21 cellular contexts compared by ENCODE assay signal in genomic region chr17:47720196-47720595, GRCh38. TPM values are rescaled to one million over a fixed set of nuclear protein-coding genes. Genes with fewer than 3 reads are reported as not detected.
DNase-seq lines count a peak whose midpoint lies in the region; ATAC-seq and TF ChIP-seq lines count a peak whose summit lies in the region.
"Had no signal": no experiment of that assay in that cellular context is flagged by ENCODE, and none has a peak within 500 bp of the region (broad histone marks: within the 10 kb centered on the region; RNA-seq: fewer than 3 reads in every experiment).

No MANE protein-coding gene starts in this region.

- TF ChIP-seq POLR2A in HCT116 (IDR thresholded peaks at IDR 0.05; ENCODE audit: borderline replicate concordance, extremely low read depth, insufficient read depth, insufficient read length): no peak

- H3K36me3 Mint-ChIP-seq in T-helper 1 cell treated with Interleukin-12 subunit alpha and Interleukin-12 subunit beta and Interleukin-4 antibody, amounts not matched to agents 30 μg/mL and 1 μg/mL, for 36 hours (ENCODE audit: low read depth): no peaks in the 10 kb centered on the region
- H3K36me3 Mint-ChIP-seq in activated T-helper 17 cell treated with anti-CD3 and anti-CD28 coated beads, Interleukin-2, amount 50 U/mL, for 72 hours (ENCODE audit: low read depth): no peaks in the 10 kb centered on the region
- H3K36me3 Mint-ChIP-seq in neural crest cell (ENCODE audit: low read depth): no peaks in the 10 kb centered on the region

- H2AFZ ChIP-seq in HCT116 (ENCODE audit: low read depth, low read length, poor library complexity, severe bottlenecking): no peak overlapping the region

- H3K9me2 ChIP-seq in HCT116 (ENCODE audit: insufficient read depth): no peaks in the 10 kb centered on the region

- no peak overlapping the region for H3K27ac ChIP-seq in HCT116 (ENCODE audit: low read depth, low read length)
- H3K27ac ChIP-seq: lower lobe of right lung, SJSA1 had no signal

- no peak for DNase-seq in T-helper 1 cell
- no peak for DNase-seq in HCT116 (ENCODE audit: low read depth, low spot score)
- DNase-seq in neural crest cell (ENCODE audit: low read depth, low spot score): no peak
- DNase-seq in GM20000 (ENCODE audit: low spot score): no peak
- no peak for DNase-seq in left cardiac atrium
- no peak for DNase-seq in ACHN
- DNase-seq: 8988T; DMS79 treated with DMSO at 0.1 percent for 48 hours; effector CD4-positive, alpha-beta T cell; lower lobe of right lung; NCI-H2171; NCI-H748 treated with DMSO at 0.1 percent for 48 hours; trophoblast cell had no signal

- no peak for ATAC-seq in HCT116
- ATAC-seq in activated T-helper 17 cell treated with anti-CD3 and anti-CD28 coated beads, Interleukin-2, amount 50 U/mL, for 72 hours (replicated peaks): peak; percentile 1
- no peak for ATAC-seq in left cardiac atrium

- H3K4me1 Mint-ChIP-seq in T-helper 1 cell treated with Interleukin-12 subunit alpha and Interleukin-12 subunit beta and Interleukin-4 antibody, amounts not matched to agents 30 μg/mL and 1 μg/mL, for 36 hours (ENCODE audit: low read depth): peaks cover 72% of the 10 kb centered on the region
- peaks cover 54% of the 10 kb centered on the region for H3K4me1 Mint-ChIP-seq in activated T-helper 17 cell treated with anti-CD3 and anti-CD28 coated beads, Interleukin-2, amount 50 U/mL, for 72 hours
- no peaks in the 10 kb centered on the region for H3K4me1 Mint-ChIP-seq in neural crest cell

- H3K9me3 ChIP-seq in HCT116 (ENCODE audit: control insufficient read depth in 1 of 2, insufficient read depth in 1 of 2, low read depth in 1 of 2, low read length in 2 of 2): no peaks in the 10 kb centered on the region
- H3K9me3 ChIP-seq: HAP-1, lower lobe of right lung, SJSA1 had no signal

- intact Hi-C loops in HCT116 (cut with micrococcal nuclease) (no loop called here), left cardiac atrium (cut with DNase I) (no loop called here)

- no peaks in the 10 kb centered on the region for H3K9me3 Mint-ChIP-seq in T-helper 1 cell treated with Interleukin-12 subunit alpha and Interleukin-12 subunit beta and Interleukin-4 antibody, amounts not matched to agents 30 μg/mL and 1 μg/mL, for 36 hours
- no peaks in the 10 kb centered on the region for H3K9me3 Mint-ChIP-seq in activated T-helper 17 cell treated with anti-CD3 and anti-CD28 coated beads, Interleukin-2, amount 50 U/mL, for 72 hours
- H3K9me3 Mint-ChIP-seq in neural crest cell: no peaks in the 10 kb centered on the region

- H3K4me3 ChIP-seq in HCT116 (replicated peaks in 1 of 2; ENCODE audit: low read depth in 1 of 2, low read length in 2 of 2): no peak overlapping the region
- H3K4me3 ChIP-seq: HAP-1, lower lobe of right lung, SJSA1, skin epidermis had no signal

- in situ Hi-C loops in ACHN (cut with HindIII; ENCODE audit: low pct_ligation_motif_present, low pct_unique_long_range_greater_than_20kb, low sequenced_read_pairs): no loop called here

- H3K4me2 ChIP-seq in HCT116 (ENCODE audit: low read length): peak overlapping the region; percentile 68

- TF ChIP-seq CTCF in HCT116 (IDR thresholded peaks at IDR 0.05 in 2 of 3, conservative IDR thresholded peaks at IDR 0.05 in 1 of 3; ENCODE audit: borderline replicate concordance in 1 of 3, insufficient read depth in 1 of 3, low read depth in 2 of 3, low read length in 2 of 3): no peak
- no peak for TF ChIP-seq CTCF in neural crest cell (conservative IDR thresholded peaks at IDR 0.05)
- no peak for TF ChIP-seq CTCF in GM20000 (IDR thresholded peaks at IDR 0.05; ENCODE audit: extremely low read depth, missing control alignments)

- H3K4me3 Mint-ChIP-seq in T-helper 1 cell treated with Interleukin-12 subunit alpha and Interleukin-12 subunit beta and Interleukin-4 antibody, amounts not matched to agents 30 μg/mL and 1 μg/mL, for 36 hours: peak overlapping the region; percentile 74
- peak overlapping the region; percentile 84 for H3K4me3 Mint-ChIP-seq in activated T-helper 17 cell treated with anti-CD3 and anti-CD28 coated beads, Interleukin-2, amount 50 U/mL, for 72 hours
- no peak overlapping the region for H3K4me3 Mint-ChIP-seq in neural crest cell

- H3K36me3 ChIP-seq in HCT116 (ENCODE audit: control insufficient read depth in 1 of 2, insufficient read depth in 2 of 2, low read length in 2 of 2): no peaks in the 10 kb centered on the region
- H3K36me3 ChIP-seq: HAP-1, lower lobe of right lung, SJSA1 had no signal

- BruUV-seq in HCT116 (replicated peaks; lab: Mats Ljungman, UMichigan): no TSS peak

- H3K9ac ChIP-seq in HCT116 (ENCODE audit: low read length): no peak overlapping the region

- H3K27me3 ChIP-seq in HCT116 (ENCODE audit: insufficient read depth, low read length): peaks cover 23% of the 10 kb centered on the region; the same call in 1 of the 2 replicates

- RAD21 ChIA-PET in HCT116 (lab: Charles Lee; ENCODE audit: low non-redundant PET in 1 of 2, low total read pairs in 2 of 2, uncharacterized antibody in 2 of 2, unreplicated experiment in 2 of 2): no interaction called here

- POLR2A ChIA-PET in HCT116 (lab: Charles Lee): interaction anchor here (0.5 kb wide), 1 partner anchor 17 kb away, joined by 3 read pairs; no protein-coding TSS in a partner anchor

- peaks cover 18 to 47% of the 10 kb centered on the region in 2 experiments for H3K4me1 ChIP-seq in HCT116 (ENCODE audit: control insufficient read depth in 1 of 2, insufficient read depth in 2 of 2, low read length in 2 of 2)
- H3K4me1 ChIP-seq: HAP-1 had no signal

- no peaks in the 10 kb centered on the region for H4K20me1 ChIP-seq in HCT116 (ENCODE audit: insufficient read depth)

- no peaks in the 10 kb centered on the region for H3K79me2 ChIP-seq in HCT116 (ENCODE audit: insufficient read depth, low read length)

- peak overlapping the region; percentile 87 for H3K27ac Mint-ChIP-seq in T-helper 1 cell treated with Interleukin-12 subunit alpha and Interleukin-12 subunit beta and Interleukin-4 antibody, amounts not matched to agents 30 μg/mL and 1 μg/mL, for 36 hours
- peak overlapping the region; percentile 98 for H3K27ac Mint-ChIP-seq in activated T-helper 17 cell treated with anti-CD3 and anti-CD28 coated beads, Interleukin-2, amount 50 U/mL, for 72 hours
- H3K27ac Mint-ChIP-seq in neural crest cell (ENCODE audit: unreplicated experiment): peak overlapping the region; percentile 87

- no peak for TF ChIP-seq RAD21 in HCT116 (IDR thresholded peaks at IDR 0.05; ENCODE audit: low read depth)

- CTCF ChIA-PET in HCT116 (lab: Charles Lee): interaction anchor here (1.1 kb wide), 2 partner anchors 20 to 23 kb away, joined by 3 read pairs; no protein-coding TSS in a partner anchor

- H3K27me3 Mint-ChIP-seq in T-helper 1 cell treated with Interleukin-12 subunit alpha and Interleukin-12 subunit beta and Interleukin-4 antibody, amounts not matched to agents 30 μg/mL and 1 μg/mL, for 36 hours (ENCODE audit: low read depth): no peaks in the 10 kb centered on the region
- H3K27me3 Mint-ChIP-seq in activated T-helper 17 cell treated with anti-CD3 and anti-CD28 coated beads, Interleukin-2, amount 50 U/mL, for 72 hours: no peaks in the 10 kb centered on the region
- peaks cover 88% of the 10 kb centered on the region for H3K27me3 Mint-ChIP-seq in neural crest cell (ENCODE audit: low read depth)

TF ChIP-seq in HCT116, 20 proteins besides CTCF, POLR2A, EP300 and RAD21 (continues in another document):
- TF ChIP-seq SRF (IDR thresholded peaks at IDR 0.05; ENCODE audit: low read depth) (no peak), REST (IDR thresholded peaks at IDR 0.05; ENCODE audit: low read depth) (no peak), POLR2AphosphoS5 (IDR thresholded peaks at IDR 0.05; ENCODE audit: low read depth, low read length) (no peak), ZNF274 (IDR thresholded peaks at IDR 0.05; ENCODE audit: low read depth, low read length) (no peak)

RNA-seq across cellular contexts. Expression of gene TBX21, which starts 12.8 kb away (rescaled TPM):
- total RNA-seq in HCT116 (2021; ENCODE audit: unreplicated experiment): 0.20 TPM
- polyA plus RNA-seq in HCT116 (2012): not detected in 2 replicates
- total RNA-seq in activated T-helper 17 cell treated with anti-CD3 and anti-CD28 coated beads, Interleukin-2, amount 50 U/mL, for 72 hours: 10 to 100 TPM; 19.9 to 30.5 TPM
- total RNA-seq in neural crest cell: not detected in 2 replicates
- under 1 TPM; 0.34 to 0.80 TPM for total RNA-seq in left cardiac atrium
- total RNA-seq: HT1080, LHCN-M2, myocyte, SJSA1 had no signal

RNA-seq across cellular contexts. Expression of gene TBKBP1, which starts 26.2 kb away (rescaled TPM):
- 12.4 TPM for total RNA-seq in HCT116 (2021; ENCODE audit: unreplicated experiment)
- polyA plus RNA-seq in HCT116 (2012): 14.0 and 15.6 TPM in 2 replicates
- total RNA-seq in activated T-helper 17 cell treated with anti-CD3 and anti-CD28 coated beads, Interleukin-2, amount 50 U/mL, for 72 hours: 10 to 100 TPM in 1 of 2 donors, 1 to 10 TPM in 1; 6.3 to 10.2 TPM
- total RNA-seq in neural crest cell: 18.3 and 22.1 TPM in 2 replicates
- 10 to 100 TPM; 13.7 to 17.9 TPM for total RNA-seq in left cardiac atrium

Comparison
In these comparisons a context has a peak if more than half of its experiments do, and no peak if none do; other contexts are left out.
1. RNA of gene TBX21, which starts 12.8 kb away (total RNA-seq): 19.9 to 30.5 TPM in activated T-helper 17 cell treated with anti-CD3 and anti-CD28 coated beads, Interleukin-2, amount 50 U/mL, for 72 hours; 0.34 to 0.80 TPM in left cardiac atrium, 0.20 TPM in HCT116 (single experiment) and not detected in neural crest cell; every median in the first group is over 10 times any median in the second.
2. Peak in every context shown above with its lines, with median percentiles within 50 percentile points of each other: H3K27ac Mint-ChIP-seq.